8 cellular contexts compared by ENCODE assay signal in the genomic region with DNA sequence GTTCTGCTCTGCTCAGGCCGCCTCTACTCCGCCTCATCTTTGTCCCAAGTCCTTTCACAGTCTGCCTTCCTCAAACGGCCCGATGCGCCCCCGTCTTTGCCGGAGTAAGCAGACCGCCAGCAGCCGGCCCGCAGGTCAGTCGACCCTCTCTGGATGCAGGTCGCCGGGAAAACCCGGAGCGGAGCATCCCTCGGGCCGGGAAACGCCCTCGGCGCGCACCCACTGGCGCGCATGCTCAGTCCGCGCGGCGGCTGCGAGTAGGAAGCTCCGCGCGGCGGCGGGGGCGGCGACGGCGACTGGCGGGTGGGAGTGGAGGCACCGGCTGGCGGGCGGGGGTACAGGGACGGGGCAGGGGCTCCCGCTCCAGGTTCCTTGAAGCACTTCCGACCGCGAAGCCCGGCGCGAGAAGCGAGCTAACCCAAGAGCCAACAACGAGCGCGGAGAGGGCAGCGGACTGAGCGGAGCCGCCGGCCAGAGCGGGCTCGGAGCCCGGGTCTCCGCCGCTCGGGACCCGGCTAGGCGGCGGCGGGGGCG. TPM values are rescaled to one million over a fixed set of nuclear protein-coding genes. Genes with fewer than 3 reads are reported as not detected.
DNase-seq lines count a peak whose midpoint lies in the region; ATAC-seq and TF ChIP-seq lines count a peak whose summit lies in the region.

A gene (plus strand): TSS at position 286 of the 534 bp plus-strand sequence. CDS start 252 bp downstream, outside the sequence.

- H3K4me1 Mint-ChIP-seq in activated naive CD8-positive, alpha-beta T cell treated with anti-CD3 and anti-CD28 coated beads for 36 hours = peaks cover 21% of the 10 kb centered on the region

- peaks cover 44% of the 10 kb centered on the region for H3K27me3 Mint-ChIP-seq in activated naive CD8-positive, alpha-beta T cell treated with anti-CD3 and anti-CD28 coated beads for 36 hours

- H3K4me3 Mint-ChIP-seq in activated naive CD8-positive, alpha-beta T cell treated with anti-CD3 and anti-CD28 coated beads for 36 hours = peak within 1 kb of the TSS; percentile 96

- H3K9me3 ChIP-seq in SK-N-MC (ENCODE audit: low read depth, low read length) (no peaks in the 10 kb centered on the region), parathyroid adenoma (ENCODE audit: control insufficient read depth, low read length) (no peaks in the 10 kb centered on the region), thyroid gland (no peaks in the 10 kb centered on the region)

- no peaks in the 10 kb centered on the region for H3K36me3 Mint-ChIP-seq in activated naive CD8-positive, alpha-beta T cell treated with anti-CD3 and anti-CD28 coated beads for 36 hours

- no peaks in the 10 kb centered on the region for H3K36me3 ChIP-seq in H7 (replicated peaks; ENCODE audit: control insufficient read depth, insufficient read depth, low read length)
- no peaks in the 10 kb centered on the region for H3K36me3 ChIP-seq in SK-N-MC (ENCODE audit: insufficient read depth, low read length)
- no peaks in the 10 kb centered on the region for H3K36me3 ChIP-seq in parathyroid adenoma (ENCODE audit: control insufficient read depth, insufficient read depth, low read length)
- H3K36me3 ChIP-seq in thyroid gland = no peaks in the 10 kb centered on the region

- H3K27ac Mint-ChIP-seq in activated naive CD8-positive, alpha-beta T cell treated with anti-CD3 and anti-CD28 coated beads for 36 hours = peak within 1 kb of the TSS; percentile 83

- 1% methylated on average over 13 to 22 of the region's 68 CpGs for WGBS in thyroid gland, 2 donors

- intact Hi-C loops in Right ventricle myocardium inferior (cut with DNase I) = loop anchor here (1.0 kb wide), 1 partner anchor 162 kb away; no protein-coding TSS in a partner anchor
- intact Hi-C loops in thyroid gland (cut with DNase I) = loop anchor here (10.0 kb wide), 1 partner anchor 150 kb away; no protein-coding TSS in a partner anchor

- ATAC-seq in Right ventricle myocardium inferior = peak; percentile 97

- H3K27ac ChIP-seq in SK-N-MC (no peak within 1 kb of the TSS), parathyroid adenoma (peak within 1 kb of the TSS; percentile 79), thyroid gland (peak within 1 kb of the TSS; percentile 56 to 93 (median 87))

- DNase-seq in GM04503 (ENCODE audit: low read depth) (peak; percentile 42), H7 (peak; percentile 96), M059J (ENCODE audit: low read depth) (peak; percentile 90), SK-N-MC (ENCODE audit: low read depth, low spot score) (peak; percentile 22), Right ventricle myocardium inferior (ENCODE audit: missing footprints) (peak; percentile 95), thyroid gland (peak; percentile 94 to 95)
- peak; percentile 91 for DNase-seq in activated naive CD8-positive, alpha-beta T cell treated with anti-CD3 and anti-CD28 coated beads for 36 hours

- H3K9ac ChIP-seq in SK-N-MC (ENCODE audit: insufficient read length) (peak within 1 kb of the TSS; percentile 71), parathyroid adenoma (peak within 1 kb of the TSS; percentile 19)

- H2AFZ ChIP-seq in parathyroid adenoma = peak within 1 kb of the TSS; percentile 85

- H3K4me3 ChIP-seq in H7 (ENCODE audit: insufficient read depth, low read depth, low read length) (peak within 1 kb of the TSS; percentile 89), SK-N-MC (peak within 1 kb of the TSS; percentile 92), parathyroid adenoma (ENCODE audit: low read depth, low read length) (peak within 1 kb of the TSS; percentile 74), thyroid gland (replicated peaks in 1 of 3) (peak within 1 kb of the TSS; percentile 50 to 83 (median 76))

- H3K4me2 ChIP-seq in parathyroid adenoma (ENCODE audit: low read length) = peak within 1 kb of the TSS; percentile 94

- TF ChIP-seq CTCF in parathyroid adenoma (IDR thresholded peaks at IDR 0.05) (no peak), thyroid gland (IDR thresholded peaks at IDR 0.05) (no peak)

- peak; percentile 40 to 91 for TF ChIP-seq POLR2A in thyroid gland (IDR thresholded peaks at IDR 0.05)

- H3K4me1 ChIP-seq in parathyroid adenoma (peaks cover 2% of the 10 kb centered on the region), thyroid gland (peaks cover 10 to 20% of the 10 kb centered on the region in 2 donors)

- peaks cover 28% of the 10 kb centered on the region for H3K79me2 ChIP-seq in parathyroid adenoma

- H3K9me3 Mint-ChIP-seq in activated naive CD8-positive, alpha-beta T cell treated with anti-CD3 and anti-CD28 coated beads for 36 hours = no peaks in the 10 kb centered on the region

- H3K27me3 ChIP-seq in H7 (ENCODE audit: control insufficient read depth, insufficient read depth, low read length) (peaks cover 18% of the 10 kb centered on the region), parathyroid adenoma (ENCODE audit: control insufficient read depth, insufficient read depth, low read length) (no peaks in the 10 kb centered on the region), thyroid gland (no peaks in the 10 kb centered on the region)

RNA-seq across cellular contexts. Expression of the gene that starts here (rescaled TPM):
- total RNA-seq in H7 (2014; rRNA removed; shearing (Covaris generic)) = 10.1 and 14.5 TPM in 2 replicates
- 13.0 and 18.4 TPM in 2 replicates for total RNA-seq in M059J (2014; rRNA removed; shearing (Covaris generic))
- total RNA-seq in activated naive CD8-positive, alpha-beta T cell treated with anti-CD3 and anti-CD28 coated beads for 36 hours = 1 to 10 TPM; 1.5 to 2.6 TPM
- 1.1 TPM for total RNA-seq in Right ventricle myocardium inferior
- total RNA-seq in thyroid gland = 10 to 100 TPM; 41.7 to 52.4 (median 48.4) TPM

Comparison
In these comparisons a context has a peak if more than half of its experiments do, and no peak if none do; other contexts are left out.
1. DNase-seq: peak in every context shown above with its lines; median percentile 96 in H7; 95 in Right ventricle myocardium inferior; 94 in thyroid gland; 91 in activated naive CD8-positive, alpha-beta T cell treated with anti-CD3 and anti-CD28 coated beads for 36 hours; 90 in M059J; 42 in GM04503; 22 in SK-N-MC.